In the genomic region with DNA sequence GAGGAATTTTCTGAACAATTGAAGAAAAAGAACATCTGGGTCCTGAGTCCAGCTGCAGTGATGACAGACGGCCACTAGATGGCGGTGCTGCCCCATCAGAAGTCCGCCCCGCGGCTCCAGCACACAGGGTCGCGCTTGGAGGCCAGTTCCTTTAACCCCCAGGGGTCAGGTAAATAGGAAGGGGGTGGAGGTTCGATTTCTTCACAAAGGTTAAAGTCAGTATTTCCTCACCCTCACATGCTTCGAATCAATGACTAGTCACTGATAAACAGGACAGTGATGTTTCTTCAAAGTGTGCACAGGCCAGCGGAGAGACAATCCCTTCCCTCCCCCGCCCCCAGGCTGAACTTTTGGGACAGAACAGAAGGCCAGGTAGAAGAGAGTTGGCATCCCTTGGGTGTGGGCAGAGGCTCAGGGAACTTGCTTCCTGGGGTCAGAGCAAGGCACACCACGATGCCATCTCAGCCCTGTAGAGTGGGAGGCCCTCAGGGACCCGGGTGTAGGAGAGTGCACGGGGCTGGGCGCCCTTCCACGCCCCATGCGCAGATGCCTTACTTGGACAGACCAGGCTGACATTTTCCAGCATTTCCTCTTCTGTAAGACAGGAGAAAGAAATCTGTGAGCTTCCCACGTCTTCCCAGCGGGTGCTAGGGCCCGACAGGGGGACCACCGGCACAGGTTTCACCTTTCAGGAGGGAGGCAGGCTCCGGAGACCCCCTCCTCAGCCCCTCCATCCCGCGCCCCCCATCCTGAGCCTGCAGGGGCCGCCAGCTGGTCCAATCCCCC, we compare ENCODE assay signal across 8 cellular contexts. TPM values are rescaled to one million over a fixed set of nuclear protein-coding genes. Genes with fewer than 3 reads are reported as not detected.
A peak's percentile ranks its signal among the peaks of the same experiment; 100 is the strongest.
DNase-seq lines count a peak whose midpoint lies in the region; ATAC-seq, FAIRE-seq and TF ChIP-seq lines count a peak whose summit lies in the region.

No MANE protein-coding gene starts in this region.

- intact Hi-C loops in GM12878 (cut with micrococcal nuclease; ENCODE audit: unreplicated experiment) = loop anchor here (1.0 kb wide), 2 partner anchors 75 to 274 kb away; no protein-coding TSS in a partner anchor

- H3K4me1 ChIP-seq in GM12878 (ENCODE audit: control insufficient read depth, insufficient read depth, low read length) = no peaks in the 10 kb centered on the region
- peaks cover 11% of the 10 kb centered on the region for H3K4me1 ChIP-seq in iPS-15b (ENCODE audit: control insufficient read depth, insufficient read depth, low read length)
- H3K4me1 ChIP-seq in small intestine (ENCODE audit: control insufficient read depth in 2 of 2, insufficient read depth in 1 of 2, low read depth in 1 of 2, low read length in 1 of 2) = peaks cover 0 to 2% of the 10 kb centered on the region in 2 donors

- BruUV-seq in GM12878 (replicated peaks; lab: Mats Ljungman, UMichigan) = no TSS peak

- ATAC-seq in GM21515 (IDR thresholded peaks at IDR 0.05; ENCODE audit: unreplicated experiment) (peak; percentile 89), GM12878 (peak; percentile 89), GM21737 (IDR thresholded peaks at IDR 0.05; ENCODE audit: unreplicated experiment) (no peak)

- H3K27ac ChIP-seq in GM12878 (ENCODE audit: control insufficient read depth, insufficient read depth) (no peak overlapping the region), small intestine (ENCODE audit: low read depth in 1 of 2, low read length in 1 of 2) (peak overlapping the region in 1 of 2 donors; percentile 38)

- no peaks in the 10 kb centered on the region for H3K79me2 ChIP-seq in GM12878 (ENCODE audit: control insufficient read depth, insufficient read depth, low read length)

- in situ Hi-C loops in GM12878 (cut with MboI) = no loop called here

- RAD21 ChIA-PET in GM12878 (lab: Charles Lee; ENCODE audit: unreplicated experiment) = interaction anchor here (0.6 to 3.2 kb wide), 4 partner anchors 21 to 276 kb away, joined by 3 to 11 read pairs (median 4); no protein-coding TSS in a partner anchor

- DNase-seq in ELF-1 (ENCODE audit: low read depth, low spot score) (peak; percentile 83), T-helper 2 cell (peak; percentile 2 to 39 (median 35)), GM12878 (ENCODE audit: low read depth, low spot score) (no peak), small intestine (peak; percentile 69)

- no peak overlapping the region for H2AFZ ChIP-seq in GM12878 (ENCODE audit: control insufficient read depth, low read depth, low read length)

- POLR2A ChIA-PET in GM12878 (lab: Charles Lee) = no interaction called here

- H3K9me3 ChIP-seq in GM12878 (replicated peaks; ENCODE audit: control insufficient read depth, insufficient read depth, low read length) (no peaks in the 10 kb centered on the region), iPS-15b (ENCODE audit: control insufficient read depth, insufficient read depth, low read length) (no peaks in the 10 kb centered on the region), small intestine (ENCODE audit: control insufficient read depth, low read depth) (no peaks in the 10 kb centered on the region)

- TF ChIP-seq POLR2A in GM12878 (IDR thresholded peaks at IDR 0.05; ENCODE audit: low read depth, low read length) = no peak

- TF ChIP-seq EP300 in Ishikawa (IDR thresholded peaks at IDR 0.05; ENCODE audit: borderline replicate concordance) (no peak), GM12878 (IDR thresholded peaks at IDR 0.05; ENCODE audit: borderline replicate concordance in 1 of 2, control insufficient read depth in 1 of 2, low read depth in 2 of 2, low read length in 2 of 2) (no peak)

- FAIRE-seq in GM12878 (lab: Jason Lieb, UNC) (peak; percentile 94), small intestine (lab: Jason Lieb, UNC) (no peak)

- H3K4me2 ChIP-seq in GM12878 (ENCODE audit: control insufficient read depth, insufficient read depth) = no peak overlapping the region

- H3K36me3 ChIP-seq in GM12878 (ENCODE audit: control insufficient read depth in 2 of 2, insufficient read depth in 2 of 2, low read length in 1 of 2) (no peaks in the 10 kb centered on the region), iPS-15b (ENCODE audit: control insufficient read depth, insufficient read depth, low read length) (no peaks in the 10 kb centered on the region), small intestine (ENCODE audit: control insufficient read depth in 2 of 2, insufficient read depth in 2 of 2, low read length in 2 of 2) (peaks cover 0 to 7% of the 10 kb centered on the region in 2 donors)

- TF ChIP-seq RAD21 in Ishikawa (IDR thresholded peaks at IDR 0.05; ENCODE audit: low read depth) (peak; percentile 89), GM12878 (IDR thresholded peaks at IDR 0.05; ENCODE audit: insufficient read depth, low read depth, low read length) (peak; percentile 96)

- CTCF ChIA-PET in GM12878 (lab: Yijun Ruan, JAX) = interaction anchor here (0.7 to 2.9 kb wide), 10 partner anchors 10 to 324 kb away, joined by 3 to 37 read pairs (median 4); no protein-coding TSS in a partner anchor

- H3K27me3 ChIP-seq in GM12878 (replicated peaks in 1 of 2; ENCODE audit: control insufficient read depth in 2 of 2, insufficient read depth in 2 of 2, low read length in 1 of 2) = no peaks in the 10 kb centered on the region; a peak in 1 of 4 replicates
- H3K27me3 ChIP-seq in iPS-15b (ENCODE audit: control insufficient read depth, insufficient read depth, low read length) = peaks cover 13% of the 10 kb centered on the region
- no peaks in the 10 kb centered on the region for H3K27me3 ChIP-seq in small intestine (ENCODE audit: control insufficient read depth in 2 of 2, insufficient read depth in 2 of 2, low read length in 2 of 2)

- no peak overlapping the region for H3K4me3 ChIP-seq in GM12878
- peak overlapping the region; percentile 81 for H3K4me3 ChIP-seq in iPS-15b (ENCODE audit: low read depth, low read length)
- H3K4me3 ChIP-seq in small intestine (ENCODE audit: low read depth in 1 of 2, low read length in 2 of 2) = peak overlapping the region in 1 of 2 donors; percentile 81

- H3K9ac ChIP-seq in GM12878 (ENCODE audit: control insufficient read depth, insufficient read depth, low read length) (no peak overlapping the region), iPS-15b (ENCODE audit: low read depth, low read length) (peak overlapping the region; percentile 9)

- peak; percentile 95 to 98 (median 97) for TF ChIP-seq CTCF in GM12878 (IDR thresholded peaks at IDR 0.05 in 2 of 3, conservative IDR thresholded peaks at IDR 0.05 in 1 of 3; ENCODE audit: control insufficient read depth in 2 of 3, extremely low read depth in 1 of 3, insufficient read depth in 1 of 3, low read depth in 3 of 3, low read length in 3 of 3)

- no peaks in the 10 kb centered on the region for H4K20me1 ChIP-seq in GM12878 (ENCODE audit: control insufficient read depth, insufficient read depth)

- WGBS in GM12878 (ENCODE audit: insufficient coverage, insufficient replicate concordance, low lambda C conversion rate, missing lambda C conversion rate) = 16% methylated on average over 21 of the region's 25 CpGs
- whole genome bisulfite sequencing in small intestine, 3 donors = 4 to 15% (median 8%) methylated on average over 25 of the region's 25 CpGs

- SMC1A ChIA-PET in GM12878 (lab: Charles Lee; ENCODE audit: uncharacterized antibody, unreplicated experiment) = interaction anchor here (0.8 to 2.3 kb wide), 5 partner anchors 18 to 276 kb away, joined by 3 to 8 read pairs (median 3); no protein-coding TSS in a partner anchor

TF ChIP-seq in Ishikawa, 13 proteins besides CTCF, POLR2A, EP300 and RAD21 (continues in another document):
- no peak for TF ChIP-seq ZBTB7A (IDR thresholded peaks at IDR 0.05; ENCODE audit: low read depth)
- TF ChIP-seq MAX (IDR thresholded peaks at IDR 0.05) = no peak
- TF ChIP-seq TAF1 (IDR thresholded peaks at IDR 0.05; ENCODE audit: low read depth) = no peak
- no peak for TF ChIP-seq CREB1 (IDR thresholded peaks at IDR 0.05; ENCODE audit: low read depth)

TF ChIP-seq in GM12878, 131 proteins besides CTCF, POLR2A, EP300 and RAD21 (continues in another document):
- TF ChIP-seq PAX5 (IDR thresholded peaks at IDR 0.05; ENCODE audit: borderline replicate concordance, low read depth, low read length) (no peak), SMC3 (IDR thresholded peaks at IDR 0.05; ENCODE audit: borderline replicate concordance, low read length) (peak; percentile 84), NR2F1 (conservative IDR thresholded peaks at IDR 0.05) (0 out of 2 replicates have a peak, but pooled peaks have one; percentile 28), RB1 (IDR thresholded peaks at IDR 0.05; ENCODE audit: borderline replicate concordance) (no peak)
- TF ChIP-seq, protein P1, sequence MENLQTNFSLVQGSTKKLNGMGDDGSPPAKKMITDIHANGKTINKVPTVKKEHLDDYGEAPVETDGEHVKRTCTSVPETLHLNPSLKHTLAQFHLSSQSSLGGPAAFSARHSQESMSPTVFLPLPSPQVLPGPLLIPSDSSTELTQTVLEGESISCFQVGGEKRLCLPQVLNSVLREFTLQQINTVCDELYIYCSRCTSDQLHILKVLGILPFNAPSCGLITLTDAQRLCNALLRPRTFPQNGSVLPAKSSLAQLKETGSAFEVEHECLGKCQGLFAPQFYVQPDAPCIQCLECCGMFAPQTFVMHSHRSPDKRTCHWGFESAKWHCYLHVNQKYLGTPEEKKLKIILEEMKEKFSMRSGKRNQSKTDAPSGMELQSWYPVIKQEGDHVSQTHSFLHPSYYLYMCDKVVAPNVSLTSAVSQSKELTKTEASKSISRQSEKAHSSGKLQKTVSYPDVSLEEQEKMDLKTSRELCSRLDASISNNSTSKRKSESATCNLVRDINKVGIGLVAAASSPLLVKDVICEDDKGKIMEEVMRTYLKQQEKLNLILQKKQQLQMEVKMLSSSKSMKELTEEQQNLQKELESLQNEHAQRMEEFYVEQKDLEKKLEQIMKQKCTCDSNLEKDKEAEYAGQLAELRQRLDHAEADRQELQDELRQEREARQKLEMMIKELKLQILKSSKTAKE (IDR thresholded peaks at IDR 0.05; ENCODE audit: low read depth, poor library complexity, severe bottlenecking) = no peak

RNA-seq across cellular contexts. Expression of gene APOB, which starts 0.7 kb away (rescaled TPM):
- total RNA-seq in GM12878 (2013; cell fraction: nucleolus; rRNA removed) = not detected in 2 replicates
- not detected in 2 replicates for total RNA-seq in GM12878 (2014; rRNA removed)
- total RNA-seq in GM12878 (2014; rRNA removed; fragmentation: Illumina TruSeq; extraction: Trizol) = not detected in 2 replicates
- total RNA-seq in GM12878 (2021) = 1.1 and 1.4 TPM in 2 replicates
- polyA plus RNA-seq in GM12878 (2011; ENCODE audit: low read depth) = not detected
- not detected in 2 replicates for polyA plus RNA-seq in GM12878 (2011; rRNA removed)
- polyA plus RNA-seq in GM12878 (2011; cell fraction: cytosol; rRNA removed) = 0.01 and 0.02 TPM in 2 replicates
- polyA plus RNA-seq in GM12878 (2011; cell fraction: nucleus; rRNA removed) = 0.01 and 0.03 TPM in 2 replicates
- not detected in 2 replicates for polyA plus RNA-seq in GM12878 (2012)
- not detected in 2 replicates for polyA plus RNA-seq in GM12878 (2014; fragmentation: Illumina TruSeq; extraction: Trizol)
- polyA plus RNA-seq in GM12878 (2014; fragmentation: Nextera tagmentation; extraction: Ambion mirVana) = not detected
- polyA plus RNA-seq in GM12878 (2014; rRNA removed) = not detected in 2 replicates
- polyA plus RNA-seq in GM12878 (2016; fragmentation: Nextera tagmentation; extraction: Ambion mirVana) = not detected
- polyA minus RNA-seq in GM12878 (2011; rRNA and poly(A)+ RNA removed) = under 0.01 and 0.07 TPM in 2 replicates
- polyA minus RNA-seq in GM12878 (2011; cell fraction: cytosol; rRNA and poly(A)+ RNA removed) = not detected in 2 replicates
- polyA minus RNA-seq in GM12878 (2011; cell fraction: nucleus; rRNA and poly(A)+ RNA removed) = under 0.01 TPM in 1 of 2 replicates, not detected in the other
- polyA plus RNA-seq in small intestine = 100 to 1,000 TPM in 2 of 3 donors, 10 to 100 TPM in 1; 14.1 to 140 (median 136) TPM

Comparison
In these comparisons a context has a peak if more than half of its experiments do, and no peak if none do; other contexts are left out.
1. RNA of gene APOB, which starts 0.7 kb away (polyA plus RNA-seq): 14.1 to 140 TPM in small intestine; 0.01 to 0.03 TPM in GM12878; every median in the first group is over 10 times any median in the second.